ENCODE assay signal across 8 cellular contexts in genomic region chr17:69235338-69236058, GRCh38. TPM values are rescaled to one million over a fixed set of nuclear protein-coding genes. Genes with fewer than 3 reads are reported as not detected.
A peak's percentile ranks its signal among the peaks of the same experiment; 100 is the strongest.
DNase-seq lines count a peak whose midpoint lies in the region; ATAC-seq and TF ChIP-seq lines count a peak whose summit lies in the region.

No MANE protein-coding gene starts in this region.

- POLR2A ChIA-PET in RWPE1 (lab: Yijun Ruan, JAX; ENCODE audit: low non-redundant PET), result no interaction called here

- peak; percentile 90 for TF ChIP-seq CTCF in Loucy (conservative IDR thresholded peaks at IDR 0.05; ENCODE audit: low read length)
- peak; percentile 91 for TF ChIP-seq CTCF in RWPE1 (conservative IDR thresholded peaks at IDR 0.05; ENCODE audit: low read depth)
- TF ChIP-seq CTCF in fibroblast of villous mesenchyme (IDR thresholded peaks at IDR 0.05; ENCODE audit: insufficient read depth, low read depth, low read length), result peak; percentile 85
- TF ChIP-seq CTCF in thyroid gland (IDR thresholded peaks at IDR 0.05), result peak; percentile 54 to 81 (median 66)

- no peak overlapping the region for H3K4me2 ChIP-seq in Loucy (ENCODE audit: low read depth, low read length, poor library complexity, severe bottlenecking)

- H3K36me3 Mint-ChIP-seq in activated T-helper 17 cell treated with anti-CD3 and anti-CD28 coated beads, Interleukin-2, amount 50 U/mL, for 72 hours (ENCODE audit: low read depth), result peaks cover under 1% of the 10 kb centered on the region

- H3K27ac ChIP-seq in RWPE1 (no peak overlapping the region), thyroid gland (no peak overlapping the region)

- no peaks in the 10 kb centered on the region for H3K9me2 ChIP-seq in Loucy (replicated peaks; ENCODE audit: low read depth, low read length)

- no peaks in the 10 kb centered on the region for H3K36me3 ChIP-seq in H7 (replicated peaks; ENCODE audit: control insufficient read depth, insufficient read depth, low read length)
- no peaks in the 10 kb centered on the region for H3K36me3 ChIP-seq in Loucy (ENCODE audit: insufficient read depth, low read length)
- no peaks in the 10 kb centered on the region for H3K36me3 ChIP-seq in thyroid gland

- TF ChIP-seq POLR2A in thyroid gland (IDR thresholded peaks at IDR 0.05), result no peak

- no peaks in the 10 kb centered on the region for H4K20me1 ChIP-seq in Loucy (ENCODE audit: insufficient read depth, low read length, poor library complexity, severe bottlenecking)

- no peak overlapping the region for H3K4me3 ChIP-seq in H7 (ENCODE audit: insufficient read depth, low read depth, low read length)
- H3K4me3 ChIP-seq in Loucy (ENCODE audit: low read length, poor library complexity, severe bottlenecking), result no peak overlapping the region
- no peak overlapping the region for H3K4me3 ChIP-seq in fibroblast of villous mesenchyme (ENCODE audit: low read depth, low read length)
- H3K4me3 ChIP-seq in thyroid gland (replicated peaks in 1 of 3), result no peak overlapping the region

- H3K9me3 ChIP-seq in Loucy (ENCODE audit: insufficient read depth, low read depth, low read length), result no peaks in the 10 kb centered on the region
- no peaks in the 10 kb centered on the region for H3K9me3 ChIP-seq in thyroid gland

- H3K4me3 Mint-ChIP-seq in activated T-helper 17 cell treated with anti-CD3 and anti-CD28 coated beads, Interleukin-2, amount 50 U/mL, for 72 hours, result no peak overlapping the region

- no peaks in the 10 kb centered on the region for H3F3A ChIP-seq in Loucy (ENCODE audit: low read depth)

- WGBS in thyroid gland, 2 donors, result 5 to 12% methylated on average over 1 of the region's 1 CpG

- peaks cover 9% of the 10 kb centered on the region for H3K9me3 Mint-ChIP-seq in activated T-helper 17 cell treated with anti-CD3 and anti-CD28 coated beads, Interleukin-2, amount 50 U/mL, for 72 hours

- H3K27me3 ChIP-seq in H7 (ENCODE audit: control insufficient read depth, insufficient read depth, low read length), result no peaks in the 10 kb centered on the region
- H3K27me3 ChIP-seq in Loucy (ENCODE audit: insufficient read depth, low read length, poor library complexity, severe bottlenecking), result no peaks in the 10 kb centered on the region
- H3K27me3 ChIP-seq in thyroid gland, result no peaks in the 10 kb centered on the region

- no peak overlapping the region for H3K9ac ChIP-seq in Loucy (ENCODE audit: low read depth, low read length, poor library complexity, severe bottlenecking)

- DNase-seq in GM03348 (ENCODE audit: low spot score), result peak; percentile 75
- peak; percentile 35 for DNase-seq in H7
- peak; percentile 57 for DNase-seq in RWPE1 (ENCODE audit: low spot score)
- peak; percentile 85 for DNase-seq in fibroblast of villous mesenchyme (ENCODE audit: low read depth)
- DNase-seq in nucleus accumbens (lab: John Stamatoyannopoulos, UW), result peak in 52 of 56 donors; percentile 5 to 85 (median 58)
- peak; percentile 72 to 80 for DNase-seq in thyroid gland

- no peak overlapping the region for H2AFZ ChIP-seq in Loucy (ENCODE audit: low read length)

- peak; percentile 65 for ATAC-seq in activated T-helper 17 cell treated with anti-CD3 and anti-CD28 coated beads, Interleukin-2, amount 50 U/mL, for 72 hours (replicated peaks)

- H3K27me3 Mint-ChIP-seq in activated T-helper 17 cell treated with anti-CD3 and anti-CD28 coated beads, Interleukin-2, amount 50 U/mL, for 72 hours, result no peaks in the 10 kb centered on the region

- no peak overlapping the region for H3K27ac Mint-ChIP-seq in activated T-helper 17 cell treated with anti-CD3 and anti-CD28 coated beads, Interleukin-2, amount 50 U/mL, for 72 hours

- no peaks in the 10 kb centered on the region for H3K4me1 Mint-ChIP-seq in activated T-helper 17 cell treated with anti-CD3 and anti-CD28 coated beads, Interleukin-2, amount 50 U/mL, for 72 hours

- no peaks in the 10 kb centered on the region for H3K79me2 ChIP-seq in Loucy (ENCODE audit: insufficient read depth, low read length)

- CTCF ChIA-PET in RWPE1 (lab: Yijun Ruan, JAX), result interaction anchor here (0.6 to 0.7 kb wide), 7 partner anchors 8 to 1419 kb away, joined by 3 to 9 read pairs (median 4); no protein-coding TSS in a partner anchor

- intact Hi-C loops in thyroid gland (cut with DNase I), result loop anchor here (5.0 kb wide), 1 partner anchor 458 kb away; no protein-coding TSS in a partner anchor

- H3K4me1 ChIP-seq in Loucy (ENCODE audit: insufficient read depth, low read length, poor library complexity, severe bottlenecking) (no peaks in the 10 kb centered on the region), thyroid gland (no peaks in the 10 kb centered on the region)

RNA-seq across cellular contexts. Expression of gene ABCA10, which starts 6.9 kb away (rescaled TPM):
- total RNA-seq in H7 (2014; rRNA removed; shearing (Covaris generic)), result not detected in 2 replicates
- 1 to 10 TPM; 1.1 to 5.1 TPM for total RNA-seq in activated T-helper 17 cell treated with anti-CD3 and anti-CD28 coated beads, Interleukin-2, amount 50 U/mL, for 72 hours
- total RNA-seq in fibroblast of villous mesenchyme (0.43 and 0.64 TPM in 2 replicates), thyroid gland (10 to 100 TPM in 2 of 4 donors, 1 to 10 TPM in 2; 8.4 to 23.2 (median 9.7) TPM)

Comparison
In these comparisons a context has a peak if more than half of its experiments do, and no peak if none do; other contexts are left out.
1. DNase-seq: peak in every context shown above with its lines; median percentile 85 in fibroblast of villous mesenchyme; 76 in thyroid gland; 75 in GM03348; 58 in nucleus accumbens; 57 in RWPE1; 35 in H7.